ENCODE assay signal across 9 cellular contexts in genomic region chr11:116879789-116880402, GRCh38. TPM values are rescaled to one million over a fixed set of nuclear protein-coding genes. Genes with fewer than 3 reads are reported as not detected.
A peak's percentile ranks its signal among the peaks of the same experiment; 100 is the strongest.
DNase-seq lines count a peak whose midpoint lies in the region; ATAC-seq, FAIRE-seq and TF ChIP-seq lines count a peak whose summit lies in the region.
"Had no signal": no experiment of that assay in that cellular context is flagged by ENCODE, and none has a peak within 500 bp of the region (broad histone marks: within the 10 kb centered on the region; RNA-seq: fewer than 3 reads in every experiment).

No MANE protein-coding gene starts in this region.

- peaks cover 24% of the 10 kb centered on the region for H3K36me3 Mint-ChIP-seq in CD4-positive, CD25-positive, alpha-beta regulatory T cell

- TF ChIP-seq POLR2A in ovary (IDR thresholded peaks at IDR 0.05), result no peak

- no peaks in the 10 kb centered on the region for H3K9me3 Mint-ChIP-seq in CD4-positive, CD25-positive, alpha-beta regulatory T cell

- H3K36me3 ChIP-seq in CD4-positive, CD25-positive, alpha-beta regulatory T cell (ENCODE audit: control insufficient read depth, insufficient read depth, low read length), result peaks cover 17% of the 10 kb centered on the region
- H3K36me3 ChIP-seq in WERI-Rb-1, result peaks cover 6% of the 10 kb centered on the region
- no peaks in the 10 kb centered on the region for H3K36me3 ChIP-seq in ovary
- H3K36me3 ChIP-seq: SJSA1 had no signal

- 34 to 38% (median 36%) methylated on average over 3 of the region's 3 CpGs for WGBS in ovary, 3 donors

- peak; percentile 76 for TF ChIP-seq CTCF in WERI-Rb-1 (IDR thresholded peaks at IDR 0.05; ENCODE audit: low read depth, low read length)
- TF ChIP-seq CTCF in ovary (IDR thresholded peaks at IDR 0.05), result peak in 2 of 3 donors; percentile 55 to 76

- no peak overlapping the region for H3K27ac Mint-ChIP-seq in CD4-positive, CD25-positive, alpha-beta regulatory T cell

- H3K4me3 ChIP-seq in CD4-positive, CD25-positive, alpha-beta regulatory T cell (ENCODE audit: low read depth, low read length), result no peak overlapping the region
- H3K4me3 ChIP-seq in WERI-Rb-1 (ENCODE audit: low read depth, low read length) (no peak overlapping the region), ovary (no peak overlapping the region)
- H3K4me3 ChIP-seq: SJSA1 had no signal

- no peak overlapping the region for H3K27ac ChIP-seq in CD4-positive, CD25-positive, alpha-beta regulatory T cell (ENCODE audit: insufficient read depth, low read length, poor library complexity, severe bottlenecking)
- no peak overlapping the region for H3K27ac ChIP-seq in WERI-Rb-1
- no peak overlapping the region for H3K27ac ChIP-seq in ovary
- H3K27ac ChIP-seq: SJSA1 had no signal

- DNase-seq in CD4-positive, CD25-positive, alpha-beta regulatory T cell, result peak in 2 of 3 donors; percentile 47 to 70
- peak; percentile 19 for DNase-seq in GM19238 (ENCODE audit: insufficient read length, low spot score)
- peak; percentile 67 for DNase-seq in NCI-H2107 treated with DMSO at 0.1 percent for 48 hours (lab: John Stamatoyannopoulos, UW; ENCODE audit: unreplicated experiment)
- peak; percentile 20 for DNase-seq in WERI-Rb-1
- peak; percentile 16 to 51 for DNase-seq in frontal cortex (ENCODE audit: low spot score in 2 of 2)
- DNase-seq in ovary, result no peak
- DNase-seq in NCI-H187 treated with DMSO at 0.1 percent for 48 hours (lab: John Stamatoyannopoulos, UW), result no peak

- ATAC-seq in CD4-positive, CD25-positive, alpha-beta regulatory T cell (ENCODE audit: low read depth in 2 of 2), result peak; percentile 55 to 65
- no peak for ATAC-seq in GM21723 (IDR thresholded peaks at IDR 0.05; ENCODE audit: unreplicated experiment)

- no peaks in the 10 kb centered on the region for H3K27me3 Mint-ChIP-seq in CD4-positive, CD25-positive, alpha-beta regulatory T cell

- peak; percentile 23 for FAIRE-seq in frontal cortex (lab: Jason Lieb, UNC)

- no peaks in the 10 kb centered on the region for H3K4me1 ChIP-seq in CD4-positive, CD25-positive, alpha-beta regulatory T cell (ENCODE audit: control insufficient read depth, insufficient read depth, low read length, poor library complexity, severe bottlenecking)
- H3K4me1 ChIP-seq in ovary (ENCODE audit: insufficient read depth), result no peaks in the 10 kb centered on the region
- H3K4me1 ChIP-seq: SJSA1 had no signal

- intact Hi-C loops in ovary (cut with DNase I), result loop anchor here (5.0 to 10.0 kb wide), 3 partner anchors 227 to 347 kb away; no protein-coding TSS in a partner anchor

- TF ChIP-seq EP300 in ovary (IDR thresholded peaks at IDR 0.05), result no peak

- no peak overlapping the region for H3K4me3 Mint-ChIP-seq in CD4-positive, CD25-positive, alpha-beta regulatory T cell

- peaks cover 0 to 9% (median 7%) of the 10 kb centered on the region in 4 donors for H3K4me1 Mint-ChIP-seq in CD4-positive, CD25-positive, alpha-beta regulatory T cell

- H3K27me3 ChIP-seq in CD4-positive, CD25-positive, alpha-beta regulatory T cell (ENCODE audit: control insufficient read depth, insufficient read depth, low read length), result no peaks in the 10 kb centered on the region
- H3K27me3 ChIP-seq in WERI-Rb-1 (ENCODE audit: insufficient read depth, low read depth, severe bottlenecking), result no peaks in the 10 kb centered on the region
- no peaks in the 10 kb centered on the region for H3K27me3 ChIP-seq in ovary
- H3K27me3 ChIP-seq: SJSA1 had no signal

- H3K9me3 ChIP-seq in CD4-positive, CD25-positive, alpha-beta regulatory T cell (ENCODE audit: control insufficient read depth in 2 of 2, low read length in 2 of 2), result no peaks in the 10 kb centered on the region
- H3K9me3 ChIP-seq in WERI-Rb-1 (ENCODE audit: severe bottlenecking) (no peaks in the 10 kb centered on the region), ovary (no peaks in the 10 kb centered on the region)
- H3K9me3 ChIP-seq: SJSA1 had no signal

RNA-seq across cellular contexts. Expression of gene APOA1, which starts 42.5 kb away (rescaled TPM):
- not detected for total RNA-seq in CD4-positive, CD25-positive, alpha-beta regulatory T cell
- under 1 TPM in 1 of 4 donors, not detected in 3; 0.34 TPM for polyA plus RNA-seq in CD4-positive, CD25-positive, alpha-beta regulatory T cell
- total RNA-seq in frontal cortex, result not detected
- total RNA-seq in ovary, result 10 to 100 TPM in 5 of 7 donors, 1 to 10 TPM in 2; 5.3 to 39.9 (median 19.0) TPM
- 10 to 100 TPM; 10.8 to 42.8 TPM for polyA plus RNA-seq in ovary
- total RNA-seq: SJSA1 had no signal

RNA-seq across cellular contexts. Expression of gene APOC3, which starts 50.2 kb away (rescaled TPM):
- total RNA-seq in CD4-positive, CD25-positive, alpha-beta regulatory T cell, result not detected
- not detected for polyA plus RNA-seq in CD4-positive, CD25-positive, alpha-beta regulatory T cell
- total RNA-seq in frontal cortex, result not detected
- 10 to 100 TPM in 1 of 7 donors, 1 to 10 TPM in 2, not detected in 4; 2.7 to 18.0 (median 4.3) TPM for total RNA-seq in ovary
- not detected for polyA plus RNA-seq in ovary
- total RNA-seq: SJSA1 had no signal

RNA-seq across cellular contexts. Expression of gene APOA4, which starts 56.8 kb away (rescaled TPM):
- not detected for total RNA-seq in CD4-positive, CD25-positive, alpha-beta regulatory T cell
- polyA plus RNA-seq in CD4-positive, CD25-positive, alpha-beta regulatory T cell, result not detected
- total RNA-seq in frontal cortex (not detected), ovary (10 to 100 TPM in 1 of 7 donors, not detected in 6; 41.7 TPM)
- polyA plus RNA-seq in ovary, result under 1 TPM in 1 of 2 donors, not detected in 1; 0.19 TPM
- total RNA-seq: SJSA1 had no signal

Comparison
In these comparisons a context has a peak if more than half of its experiments do, and no peak if none do; other contexts are left out.
1. DNase-seq: peak in CD4-positive, CD25-positive, alpha-beta regulatory T cell (2 of 3), GM19238 (single experiment), NCI-H2107 treated with DMSO at 0.1 percent for 48 hours (single experiment), WERI-Rb-1 (single experiment) and frontal cortex (2 of 2); none in ovary (0 of 5) and NCI-H187 treated with DMSO at 0.1 percent for 48 hours (single experiment).